In genomic region chr10:35126062-35126529, GRCh38 we compare ENCODE assay signal across 8 cellular contexts. TPM values are rescaled to one million over a fixed set of nuclear protein-coding genes. Genes with fewer than 3 reads are reported as not detected.
DNase-seq lines count a peak whose midpoint lies in the region; ATAC-seq and TF ChIP-seq lines count a peak whose summit lies in the region.

No MANE protein-coding gene starts in this region.

- intact Hi-C loops in stomach (cut with DNase I; ENCODE audit: low total_unique reads) = no loop called here

- H3K27me3 ChIP-seq in stomach = no peaks in the 10 kb centered on the region

- peaks cover 14% of the 10 kb centered on the region for H3K36me3 Mint-ChIP-seq in activated CD4-positive, alpha-beta memory T cell treated with anti-CD3 and anti-CD28 coated beads, Interleukin-2, amount 10 ng/mL, durations not matched to agents 7 days and 5 days (ENCODE audit: low read depth)

- DNase-seq in SIG-M5 treated with dmso at 0.1 percent for 504 hours (lab: John Stamatoyannopoulos, UW; ENCODE audit: unreplicated experiment) (peak; percentile 24), SIG-M5 (lab: John Stamatoyannopoulos, UW) (no peak), stomach (no peak), NCI-H2227 (lab: John Stamatoyannopoulos, UW; ENCODE audit: unreplicated experiment) (no peak)
- no peak for DNase-seq in activated CD4-positive, alpha-beta memory T cell treated with anti-CD3 and anti-CD28 coated beads, Interleukin-2, amount 10 ng/mL, durations not matched to agents 7 days and 5 days

- H3K9me3 ChIP-seq in stomach = no peaks in the 10 kb centered on the region

- WGBS in stomach, 5 donors = 61 to 73% (median 70%) methylated on average over 13 of the region's 13 CpGs

- peak overlapping the region; percentile 94 for H3K4me3 Mint-ChIP-seq in activated CD4-positive, alpha-beta memory T cell treated with anti-CD3 and anti-CD28 coated beads, Interleukin-2, amount 10 ng/mL, durations not matched to agents 7 days and 5 days

- peak in 1 of 4 donors; percentile 19 for TF ChIP-seq POLR2A in stomach (IDR thresholded peaks at IDR 0.05)

- H3K9me3 Mint-ChIP-seq in activated CD4-positive, alpha-beta memory T cell treated with anti-CD3 and anti-CD28 coated beads, Interleukin-2, amount 10 ng/mL, durations not matched to agents 7 days and 5 days = no peaks in the 10 kb centered on the region

- H3K36me3 ChIP-seq in stomach = no peaks in the 10 kb centered on the region

- peak overlapping the region; percentile 42 for H3K4me3 ChIP-seq in iPS-11a (ENCODE audit: low read depth, low read length)
- peak overlapping the region; percentile 45 to 88 (median 65) for H3K4me3 ChIP-seq in stomach

- peaks cover 56% of the 10 kb centered on the region for H3K4me1 Mint-ChIP-seq in activated CD4-positive, alpha-beta memory T cell treated with anti-CD3 and anti-CD28 coated beads, Interleukin-2, amount 10 ng/mL, durations not matched to agents 7 days and 5 days

- TF ChIP-seq EP300 in stomach (IDR thresholded peaks at IDR 0.05) = no peak

- peaks cover 10 to 40% (median 27%) of the 10 kb centered on the region in 4 donors for H3K4me1 ChIP-seq in stomach

- peak overlapping the region; percentile 92 to 100 (median 99) for H3K27ac ChIP-seq in stomach

- no peak for ATAC-seq in HG03571 (IDR thresholded peaks at IDR 0.05; ENCODE audit: unreplicated experiment)
- ATAC-seq in GM19328 (IDR thresholded peaks at IDR 0.05; ENCODE audit: unreplicated experiment) = no peak

- POLR2A ChIA-PET in activated CD4-positive, alpha-beta memory T cell treated with anti-CD3 and anti-CD28 coated beads, Interleukin-2, amount 10 ng/mL, durations not matched to agents 7 days and 5 days (lab: Charles Lee) = interaction anchor here (0.8 to 15.7 kb wide), 19 partner anchors 10 to 441 kb away, joined by 3 to 730 read pairs (median 3); partner anchors contain the start of genes CCNY and CUL2

- CTCF ChIA-PET in activated CD4-positive, alpha-beta memory T cell treated with anti-CD3 and anti-CD28 coated beads, Interleukin-2, amount 10 ng/mL, durations not matched to agents 7 days and 5 days (lab: Charles Lee) = interaction anchor here (0.5 to 12.6 kb wide), 20 partner anchors 9 to 509 kb away, joined by 3 to 219 read pairs (median 4); partner anchors contain the start of gene CUL2

- H3K27ac Mint-ChIP-seq in activated CD4-positive, alpha-beta memory T cell treated with anti-CD3 and anti-CD28 coated beads, Interleukin-2, amount 10 ng/mL, durations not matched to agents 7 days and 5 days = peak overlapping the region; percentile 95

- H3K27me3 Mint-ChIP-seq in activated CD4-positive, alpha-beta memory T cell treated with anti-CD3 and anti-CD28 coated beads, Interleukin-2, amount 10 ng/mL, durations not matched to agents 7 days and 5 days = no peaks in the 10 kb centered on the region

- TF ChIP-seq CTCF in stomach (IDR thresholded peaks at IDR 0.05) = no peak

RNA-seq across cellular contexts. Expression of gene CREM, which starts 0.6 kb away (rescaled TPM):
- 100 to 1,000 TPM; 154 to 157 TPM for total RNA-seq in activated CD4-positive, alpha-beta memory T cell treated with anti-CD3 and anti-CD28 coated beads, Interleukin-2, amount 10 ng/mL, durations not matched to agents 7 days and 5 days
- total RNA-seq in stomach = 10 to 100 TPM in 4 of 5 donors, 1 to 10 TPM in 1; 9.6 to 53.9 (median 18.7) TPM
- 10 to 100 TPM; 23.9 to 67.8 (median 41.5) TPM for polyA plus RNA-seq in stomach

RNA-seq across cellular contexts. Expression of gene CUL2, which starts 36.0 kb away (rescaled TPM):
- total RNA-seq in activated CD4-positive, alpha-beta memory T cell treated with anti-CD3 and anti-CD28 coated beads, Interleukin-2, amount 10 ng/mL, durations not matched to agents 7 days and 5 days = 10 to 100 TPM; 30.6 to 34.3 TPM
- total RNA-seq in stomach = 10 to 100 TPM in 3 of 5 donors, 1 to 10 TPM in 2; 2.3 to 31.9 (median 11.6) TPM
- 1 to 10 TPM; 8.2 to 9.9 (median 8.5) TPM for polyA plus RNA-seq in stomach
